In the genomic region with DNA sequence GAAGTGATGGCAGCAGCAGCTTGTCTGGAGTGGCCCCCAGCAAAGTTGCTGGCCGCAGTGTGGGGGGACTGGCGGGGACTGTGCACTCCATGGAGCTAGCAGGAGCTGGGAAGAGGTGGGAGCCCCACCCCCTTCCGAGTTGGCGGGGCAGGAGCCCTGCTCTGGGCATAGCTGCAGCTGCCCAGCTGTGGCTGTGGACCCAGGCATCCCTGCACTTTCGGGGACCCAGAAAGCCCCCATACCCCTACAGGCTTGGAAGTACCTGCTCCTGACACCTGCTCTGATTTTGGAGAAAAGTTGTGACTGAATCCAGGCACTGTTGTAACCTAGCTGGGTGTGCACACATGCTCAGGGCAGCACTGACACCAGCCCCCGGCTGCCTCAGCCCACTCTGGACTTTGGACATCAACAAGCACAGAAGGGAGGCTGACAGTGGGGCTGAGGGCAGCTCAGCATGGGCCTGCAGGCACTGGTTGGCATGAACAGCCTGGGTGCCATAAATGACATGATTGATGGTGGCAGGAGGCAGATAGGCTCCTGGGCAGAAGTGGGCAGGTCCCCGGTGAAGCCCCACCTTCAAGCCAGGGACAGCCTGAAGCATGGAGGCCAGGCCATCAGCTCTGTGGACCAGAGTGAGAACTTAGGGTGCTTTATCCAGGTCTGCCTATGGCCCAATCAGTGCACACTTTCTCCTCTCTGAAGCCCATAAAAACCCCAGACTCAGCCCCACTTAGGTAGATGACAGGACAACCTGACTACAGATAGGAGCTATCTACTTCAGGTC, we compare ENCODE assay signal across 17 cellular contexts.
"Had no signal": no experiment of that assay in that cellular context is flagged by ENCODE, and none has a peak within 500 bp of the region (broad histone marks: within the 10 kb centered on the region; RNA-seq: fewer than 3 reads in every experiment).

No MANE protein-coding gene starts in this region.

- H3K36me3 ChIP-seq: breast epithelium, prostate gland had no signal

- DNase-seq: activated CD4-positive, CD25-positive, alpha-beta regulatory T cell treated with anti-CD3 and anti-CD28 coated beads, Interleukin-2, amount 50 U/mL, for 72 hours; activated naive CD4-positive, alpha-beta T cell; cerebellar nuclear complex; effector memory CD4-positive, alpha-beta T cell; foreskin keratinocyte; stimulated activated CD4-positive, alpha-beta T cell treated with anti-CD3 and anti-CD28 coated beads, Interleukin-12 subunit alpha, Interleukin-12 subunit beta, amount 100 ng/mL, for 4 hours; stimulated activated CD4-positive, alpha-beta T cell treated with anti-CD3 and anti-CD28 coated beads, Interleukin-2, amount 100 ng/mL, for 24 hours; stimulated activated naive B cell treated with anti-CD40 and anti-IgM and Interleukin-4, amounts not matched to agents 10 μg/mL and 1 μg/mL and 100 μg/mL, for 72 hours; substantia nigra; T1000 had no signal

- H3K27me3 ChIP-seq: ascending aorta, breast epithelium, foreskin keratinocyte, tibial nerve, vagina had no signal

- H3K9me3 ChIP-seq: ascending aorta, prostate gland, vagina had no signal

- H3K27ac ChIP-seq: ascending aorta, breast epithelium, foreskin keratinocyte, prostate gland, tibial nerve, vagina had no signal

- H3K4me3 ChIP-seq: ascending aorta, breast epithelium, lung, prostate gland, tibial nerve, vagina had no signal

- ATAC-seq: foreskin keratinocyte; sciatic nerve; stimulated activated naive B cell treated with anti-CD40 and anti-IgM and Interleukin-4, amounts not matched to agents 10 μg/mL and 1 μg/mL and 100 μg/mL, for 72 hours had no signal

- H3K4me1 ChIP-seq: ascending aorta, breast epithelium, foreskin keratinocyte, prostate gland, tibial nerve, vagina had no signal
